Comparison of ENCODE assay signal across 19 cellular contexts in genomic region chr5:135650081-135650480, GRCh38.
DNase-seq lines count a peak whose midpoint lies in the region; ATAC-seq, FAIRE-seq and TF ChIP-seq lines count a peak whose summit lies in the region.
"Had no signal": no experiment of that assay in that cellular context is flagged by ENCODE, and none has a peak within 500 bp of the region (broad histone marks: within the 10 kb centered on the region; RNA-seq: fewer than 3 reads in every experiment).

No MANE protein-coding gene starts in this region.

- H3K4me1 Mint-ChIP-seq in CD8-positive, alpha-beta T cell (ENCODE audit: low read depth), result no peaks in the 10 kb centered on the region
- H3K4me1 Mint-ChIP-seq: B cell had no signal

- intact Hi-C loops in CD8-positive, alpha-beta T cell (cut with DNase I, micrococcal nuclease), result no loop called here

- H2AFZ ChIP-seq in keratinocyte (ENCODE audit: control insufficient read depth, low read length), result no peak overlapping the region
- H2AFZ ChIP-seq: GM23248 had no signal

- CTCF ChIA-PET in CD8-positive, alpha-beta T cell (lab: Charles Lee), result no interaction called here

- H4K20me1 ChIP-seq in keratinocyte (ENCODE audit: control insufficient read depth, extremely low read depth, insufficient read depth, low read length), result no peaks in the 10 kb centered on the region

- peaks cover 40% of the 10 kb centered on the region for H3K4me1 ChIP-seq in keratinocyte (ENCODE audit: control insufficient read depth, extremely low read depth, insufficient read depth, low read length)
- H3K4me1 ChIP-seq in CD8-positive, alpha-beta T cell (ENCODE audit: insufficient read depth, low read length), result no peaks in the 10 kb centered on the region

- H3K9ac ChIP-seq in keratinocyte (ENCODE audit: control insufficient read depth, extremely low read depth, insufficient read depth, low read length), result no peak overlapping the region
- H3K9ac ChIP-seq: GM23248 had no signal

- no peak overlapping the region for H3K4me3 ChIP-seq in epithelial cell of proximal tubule (ENCODE audit: low read depth, low read length)
- no peak overlapping the region for H3K4me3 ChIP-seq in keratinocyte (ENCODE audit: control insufficient read depth in 2 of 3, extremely low read depth in 1 of 3, insufficient read depth in 2 of 3, low read depth in 1 of 3, low read length in 3 of 3)
- H3K4me3 ChIP-seq in CD8-positive, alpha-beta T cell (ENCODE audit: low read depth, low read length), result no peak overlapping the region
- H3K4me3 ChIP-seq: GM23248 had no signal

- POLR2A ChIA-PET in CD8-positive, alpha-beta T cell (lab: Charles Lee), result no interaction called here

- ATAC-seq in GM18519 (IDR thresholded peaks at IDR 0.05; ENCODE audit: low FRiP score, unreplicated experiment), result no peak
- ATAC-seq in CD8-positive, alpha-beta T cell, result no peak
- ATAC-seq: HCT116 had no signal

- TF ChIP-seq CTCF in epithelial cell of proximal tubule (conservative IDR thresholded peaks at IDR 0.05; ENCODE audit: low read depth, low read length) (no peak), keratinocyte (optimal IDR thresholded peaks at IDR 0.05 in 1 of 3, IDR thresholded peaks at IDR 0.05 in 1 of 3, conservative IDR thresholded peaks at IDR 0.05 in 1 of 3; ENCODE audit: extremely low read depth in 1 of 3, insufficient read depth in 2 of 3, low read length in 3 of 3) (no peak)
- TF ChIP-seq CTCF in CD8-positive, alpha-beta T cell (IDR thresholded peaks at IDR 0.05), result no peak

- H3K27me3 Mint-ChIP-seq in CD8-positive, alpha-beta T cell (ENCODE audit: low read depth), result peaks cover 5% of the 10 kb centered on the region
- H3K27me3 Mint-ChIP-seq: B cell had no signal

- H3K27ac ChIP-seq in keratinocyte (ENCODE audit: control insufficient read depth, insufficient read depth, low read length), result peak overlapping the region; percentile 43
- no peak overlapping the region for H3K27ac ChIP-seq in CD8-positive, alpha-beta T cell (ENCODE audit: low read depth, low read length)
- H3K27ac ChIP-seq: GM23248, HL-60 had no signal

- H3K27me3 ChIP-seq in keratinocyte (ENCODE audit: control insufficient read depth, extremely low read depth, insufficient read depth, low read length), result no peaks in the 10 kb centered on the region
- H3K27me3 ChIP-seq in CD8-positive, alpha-beta T cell (ENCODE audit: insufficient read depth, low read length), result no peaks in the 10 kb centered on the region

- no peaks in the 10 kb centered on the region for H3K79me2 ChIP-seq in keratinocyte (ENCODE audit: control insufficient read depth, insufficient read depth, low read length)

- no peaks in the 10 kb centered on the region for H3K9me3 ChIP-seq in keratinocyte (ENCODE audit: control insufficient read depth, low read depth, low read length)
- no peaks in the 10 kb centered on the region for H3K9me3 ChIP-seq in CD8-positive, alpha-beta T cell (ENCODE audit: low read length)

- H3K4me3 Mint-ChIP-seq in CD8-positive, alpha-beta T cell, result no peak overlapping the region
- H3K4me3 Mint-ChIP-seq: B cell; CD4-positive, alpha-beta T cell had no signal

- peak overlapping the region; percentile 18 for H3K4me2 ChIP-seq in keratinocyte (ENCODE audit: control insufficient read depth, extremely low read depth, insufficient read depth, low read depth, low read length)

- no peak overlapping the region for H3K27ac Mint-ChIP-seq in CD8-positive, alpha-beta T cell
- H3K27ac Mint-ChIP-seq: B cell; CD4-positive, alpha-beta T cell had no signal

- dilution Hi-C loops in keratinocyte (cut with MboI; ENCODE audit: extremely low pct_ligation_motif_present, low sequenced_read_pairs), result no loop called here

- no peaks in the 10 kb centered on the region for H3K9me1 ChIP-seq in keratinocyte (ENCODE audit: control insufficient read depth, extremely low read depth, insufficient read depth, low read length)

- H3K36me3 ChIP-seq in keratinocyte (ENCODE audit: control insufficient read depth in 2 of 2, extremely low read depth in 1 of 2, insufficient read depth in 2 of 2, low read length in 2 of 2), result no peaks in the 10 kb centered on the region
- H3K36me3 ChIP-seq in CD8-positive, alpha-beta T cell (ENCODE audit: insufficient read depth, low read length), result no peaks in the 10 kb centered on the region

- no peaks in the 10 kb centered on the region for H3K36me3 Mint-ChIP-seq in CD8-positive, alpha-beta T cell

- H3K9me3 Mint-ChIP-seq in CD8-positive, alpha-beta T cell, result no peaks in the 10 kb centered on the region
- H3K9me3 Mint-ChIP-seq: CD4-positive, alpha-beta T cell had no signal

- DNase-seq in HPDE6-E6E7 (ENCODE audit: extremely low spot score) (peak; percentile 21), amniotic epithelial cell (ENCODE audit: low read depth) (peak; percentile 7), epithelial cell of proximal tubule (ENCODE audit: low read depth) (peak; percentile 73), keratinocyte (ENCODE audit: low read depth, low spot score) (peak; percentile 59), NCI-H1092 (lab: John Stamatoyannopoulos, UW) (no peak), NCI-H69 (lab: John Stamatoyannopoulos, UW) (no peak)
- no peak for DNase-seq in CD8-positive, alpha-beta T cell
- DNase-seq: ACHN; C1 segment of cervical spinal cord; CD4-positive, alpha-beta T cell; DMS79 treated with DMSO at 0.1 percent for 48 hours; GDM1; GM23248 had no signal

- FAIRE-seq in keratinocyte (lab: Jason Lieb, UNC), result peak; percentile 93
- FAIRE-seq: GM12892, H54 had no signal

Comparison
In these comparisons a context has a peak if more than half of its experiments do, and no peak if none do; other contexts are left out.
1. DNase-seq: peak in HPDE6-E6E7 (single experiment), amniotic epithelial cell (single experiment), epithelial cell of proximal tubule (single experiment) and keratinocyte (single experiment); none in CD8-positive, alpha-beta T cell (0 of 7), NCI-H1092 (single experiment) and NCI-H69 (single experiment).